In the genomic region with DNA sequence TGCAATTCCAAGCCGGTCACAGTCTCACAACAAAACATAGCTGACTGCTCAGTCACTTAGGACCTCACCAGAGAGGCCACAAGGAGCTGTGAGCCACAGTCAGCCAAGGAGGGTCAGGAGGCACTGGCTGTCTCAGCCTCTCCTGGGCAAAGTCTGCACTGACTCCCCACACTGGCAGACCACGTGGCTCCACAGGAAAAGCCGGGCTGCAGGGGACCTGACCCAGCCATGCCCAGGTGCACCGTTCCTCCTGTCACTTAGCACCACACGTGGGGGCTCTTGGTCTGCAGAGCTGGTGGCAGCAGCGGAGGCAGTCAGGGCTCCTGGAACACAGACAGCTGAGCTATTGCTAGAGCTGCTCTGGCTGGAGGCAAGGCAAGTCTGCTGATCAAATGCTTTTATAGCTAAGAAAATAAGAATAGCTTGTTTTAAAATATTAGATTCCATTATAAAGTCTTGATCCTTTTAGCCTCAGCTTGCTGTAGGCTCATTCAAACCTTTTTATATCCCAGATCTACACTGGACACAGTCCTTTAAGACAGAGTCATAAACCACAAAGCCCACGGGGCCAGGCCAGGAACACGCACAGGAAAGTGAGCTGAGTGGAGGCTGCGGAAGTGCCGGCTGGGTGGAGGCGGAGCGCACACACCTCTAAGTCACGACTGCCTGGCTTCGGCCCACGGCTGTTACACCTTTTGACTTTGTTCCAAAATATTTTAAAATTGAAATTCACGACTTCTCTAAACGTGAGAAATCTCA, we compare ENCODE assay signal across 7 cellular contexts.
DNase-seq lines count a peak whose midpoint lies in the region; ATAC-seq and TF ChIP-seq lines count a peak whose summit lies in the region.

No MANE protein-coding gene starts in this region.

- H3K27ac ChIP-seq in HEK293 (ENCODE audit: extremely low read depth, low read depth, low read length): no peak overlapping the region
- H3K27ac ChIP-seq in foreskin keratinocyte: no peak overlapping the region

- POLR2A ChIA-PET in HEK293 (lab: Yijun Ruan, JAX): interaction anchor here (0.6 kb wide), 2 partner anchors 13 to 24 kb away, joined by 4 to 5 read pairs; no protein-coding TSS in a partner anchor

- no peaks in the 10 kb centered on the region for H3K9me3 ChIP-seq in HEK293 (ENCODE audit: control insufficient read depth, insufficient read depth, low read depth, low read length)

- ATAC-seq in foreskin keratinocyte: peak; percentile 68
- ATAC-seq in HG02938 (IDR thresholded peaks at IDR 0.05; ENCODE audit: unreplicated experiment): no peak

- CTCF ChIA-PET in HEK293 (lab: Yijun Ruan, JAX): interaction anchor here (0.5 to 10.0 kb wide), 23 partner anchors 9 to 1128 kb away, joined by 3 to 175 read pairs (median 4); no protein-coding TSS in a partner anchor

- H3K4me3 ChIP-seq in HEK293 (ENCODE audit: low read depth, low read length): no peak overlapping the region

- TF ChIP-seq CTCF in HEK293 (tag by site-specific recombination; IDR thresholded peaks at IDR 0.05) (0 out of 2 replicates have a peak, but pooled peaks have one; percentile 7), foreskin keratinocyte (conservative IDR thresholded peaks at IDR 0.05) (no peak)

- H3K27me3 ChIP-seq in foreskin keratinocyte: no peaks in the 10 kb centered on the region

- DNase-seq in SW480 (ENCODE audit: low spot score) (peak; percentile 67), foreskin keratinocyte (peak in 1 of 2 donors; percentile 11), SIG-M5 (lab: John Stamatoyannopoulos, UW) (no peak), globus pallidus (ENCODE audit: low spot score) (no peak)
- peak; percentile 4 for DNase-seq in stimulated activated CD4-positive, alpha-beta T cell treated with anti-CD3 and anti-CD28 coated beads, Interleukin-4, amount 100 ng/mL, for 24 hours

- H3K4me1 ChIP-seq in HEK293 (ENCODE audit: control insufficient read depth, insufficient read depth, low read length) (peaks cover 11% of the 10 kb centered on the region), foreskin keratinocyte (peaks cover 17% of the 10 kb centered on the region)

- no peaks in the 10 kb centered on the region for H3K36me3 ChIP-seq in HEK293 (ENCODE audit: control insufficient read depth in 2 of 2, insufficient read depth in 1 of 2, low read length in 2 of 2)

TF ChIP-seq in HEK293, 187 proteins besides CTCF, POLR2A, EP300 and RAD21:
- TF ChIP-seq ZNF629 (tag by site-specific recombination; IDR thresholded peaks at IDR 0.05) (no peak), ZNF324 (tag by site-specific recombination; IDR thresholded peaks at IDR 0.05) (no peak), GLIS1 (tag by site-specific recombination; IDR thresholded peaks at IDR 0.05) (peak; percentile 82), ZNF600 (tag by site-specific recombination; IDR thresholded peaks at IDR 0.05) (0 out of 2 replicates have a peak, but pooled peaks have one; percentile 44), ZNF16 (tag by site-specific recombination; IDR thresholded peaks at IDR 0.05; ENCODE audit: low read depth) (peak; percentile 29; the same call in 1 of the 2 replicates), ZBTB8A (tag by site-specific recombination; IDR thresholded peaks at IDR 0.05) (0 out of 2 replicates have a peak, but pooled peaks have one; percentile 13), ZFP41 (tag by site-specific recombination; IDR thresholded peaks at IDR 0.05; ENCODE audit: borderline replicate concordance) (no peak), ZNF558 (tag by site-specific recombination; IDR thresholded peaks at IDR 0.05) (no peak), ZNF747 (tag by site-specific recombination; IDR thresholded peaks at IDR 0.05) (no peak)
- TF ChIP-seq, protein P1, sequence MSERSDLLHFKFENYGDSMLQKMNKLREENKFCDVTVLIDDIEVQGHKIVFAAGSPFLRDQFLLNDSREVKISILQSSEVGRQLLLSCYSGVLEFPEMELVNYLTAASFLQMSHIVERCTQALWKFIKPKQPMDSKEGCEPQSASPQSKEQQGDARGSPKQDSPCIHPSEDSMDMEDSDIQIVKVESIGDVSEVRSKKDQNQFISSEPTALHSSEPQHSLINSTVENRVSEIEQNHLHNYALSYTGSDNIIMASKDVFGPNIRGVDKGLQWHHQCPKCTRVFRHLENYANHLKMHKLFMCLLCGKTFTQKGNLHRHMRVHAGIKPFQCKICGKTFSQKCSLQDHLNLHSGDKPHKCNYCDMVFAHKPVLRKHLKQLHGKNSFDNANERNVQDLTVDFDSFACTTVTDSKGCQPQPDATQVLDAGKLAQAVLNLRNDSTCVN (tag by site-specific recombination; optimal IDR thresholded peaks at IDR 0.05): no peak
- TF ChIP-seq, protein P2, sequence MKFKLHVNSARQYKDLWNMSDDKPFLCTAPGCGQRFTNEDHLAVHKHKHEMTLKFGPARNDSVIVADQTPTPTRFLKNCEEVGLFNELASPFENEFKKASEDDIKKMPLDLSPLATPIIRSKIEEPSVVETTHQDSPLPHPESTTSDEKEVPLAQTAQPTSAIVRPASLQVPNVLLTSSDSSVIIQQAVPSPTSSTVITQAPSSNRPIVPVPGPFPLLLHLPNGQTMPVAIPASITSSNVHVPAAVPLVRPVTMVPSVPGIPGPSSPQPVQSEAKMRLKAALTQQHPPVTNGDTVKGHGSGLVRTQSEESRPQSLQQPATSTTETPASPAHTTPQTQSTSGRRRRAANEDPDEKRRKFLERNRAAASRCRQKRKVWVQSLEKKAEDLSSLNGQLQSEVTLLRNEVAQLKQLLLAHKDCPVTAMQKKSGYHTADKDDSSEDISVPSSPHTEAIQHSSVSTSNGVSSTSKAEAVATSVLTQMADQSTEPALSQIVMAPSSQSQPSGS (tag by site-specific recombination; IDR thresholded peaks at IDR 0.05; ENCODE audit: low read depth): no peak

Comparison
In these comparisons a context has a peak if more than half of its experiments do, and no peak if none do; other contexts are left out.
1. DNase-seq: peak in SW480 (single experiment) and stimulated activated CD4-positive, alpha-beta T cell treated with anti-CD3 and anti-CD28 coated beads, Interleukin-4, amount 100 ng/mL, for 24 hours (single experiment); none in SIG-M5 (single experiment) and globus pallidus (single experiment).